Comparison of ENCODE assay signal across 10 cellular contexts in genomic region chr22:28904211-28904808, GRCh38. TPM values are rescaled to one million over a fixed set of nuclear protein-coding genes. Genes with fewer than 3 reads are reported as not detected.
DNase-seq lines count a peak whose midpoint lies in the region; ATAC-seq and TF ChIP-seq lines count a peak whose summit lies in the region.
"Had no signal": no experiment of that assay in that cellular context is flagged by ENCODE, and none has a peak within 500 bp of the region (broad histone marks: within the 10 kb centered on the region; RNA-seq: fewer than 3 reads in every experiment).

No MANE protein-coding gene starts in this region.

- H3K4me3 ChIP-seq in HUES64 (ENCODE audit: low read length) (no peak overlapping the region), endodermal cell (ENCODE audit: low read length) (no peak overlapping the region), subcutaneous abdominal adipose tissue (ENCODE audit: low read depth in 1 of 5, low read length in 5 of 5) (no peak overlapping the region)
- H3K4me3 ChIP-seq: PC-9 had no signal

- H3K27me3 ChIP-seq in HUES64 (ENCODE audit: insufficient read depth, low read length), result no peaks in the 10 kb centered on the region
- H3K27me3 ChIP-seq in endodermal cell (ENCODE audit: control insufficient read depth, insufficient read depth, low read length, poor library complexity, severe bottlenecking), result no peaks in the 10 kb centered on the region
- no peaks in the 10 kb centered on the region for H3K27me3 ChIP-seq in subcutaneous abdominal adipose tissue (ENCODE audit: control insufficient read depth in 5 of 5, insufficient read depth in 4 of 5, low read length in 5 of 5)

- TF ChIP-seq CTCF in endodermal cell (conservative IDR thresholded peaks at IDR 0.05), result no peak

- H3K4me1 Mint-ChIP-seq in endodermal cell (peaks cover 45% of the 10 kb centered on the region), T-helper 17 cell (peaks cover 12% of the 10 kb centered on the region)

- no peak overlapping the region for H3K27ac ChIP-seq in HUES64 (ENCODE audit: low read depth, low read length)
- H3K27ac ChIP-seq in endodermal cell (ENCODE audit: low read depth, low read length), result peak overlapping the region; percentile 15
- H3K27ac ChIP-seq in subcutaneous abdominal adipose tissue (ENCODE audit: low read depth, low read length), result peak overlapping the region; percentile 86
- H3K27ac ChIP-seq: PC-9 had no signal

- no peak for DNase-seq in endodermal cell
- peak; percentile 67 for DNase-seq in left kidney (ENCODE audit: low read depth, low spot score)
- DNase-seq in T-helper 17 cell, result no peak
- DNase-seq in SHP77 (lab: John Stamatoyannopoulos, UW), result no peak
- no peak for DNase-seq in C1 segment of cervical spinal cord (lab: John Stamatoyannopoulos, UW)
- DNase-seq: PC-9 had no signal

- WGBS in HUES64, result 80% methylated on average over 7 of the region's 7 CpGs
- WGBS in endodermal cell (ENCODE audit: insufficient coverage in 1 of 2, insufficient read length in 1 of 2), 2 experiments, result 84 to 87% methylated on average over 7 of the region's 7 CpGs

- H3K27ac Mint-ChIP-seq in endodermal cell (peak overlapping the region; percentile 85), T-helper 17 cell (no peak overlapping the region)
- H3K27ac Mint-ChIP-seq: activated naive CD8-positive, alpha-beta T cell had no signal

- ATAC-seq in HG03175 (IDR thresholded peaks at IDR 0.05; ENCODE audit: unreplicated experiment), result no peak
- ATAC-seq in T-helper 17 cell, result no peak

- no peak overlapping the region for H3K4me3 Mint-ChIP-seq in endodermal cell
- no peak overlapping the region for H3K4me3 Mint-ChIP-seq in T-helper 17 cell
- H3K4me3 Mint-ChIP-seq: activated naive CD8-positive, alpha-beta T cell had no signal

- H3K36me3 Mint-ChIP-seq in endodermal cell (ENCODE audit: low read depth), result peaks cover 5% of the 10 kb centered on the region
- H3K36me3 Mint-ChIP-seq in T-helper 17 cell (ENCODE audit: low read depth), result peaks cover 5% of the 10 kb centered on the region

- H3K4me1 ChIP-seq in HUES64 (ENCODE audit: insufficient read depth, low read length) (peaks cover 49% of the 10 kb centered on the region), endodermal cell (ENCODE audit: control insufficient read depth, insufficient read depth, low read length) (peaks cover 32% of the 10 kb centered on the region), subcutaneous abdominal adipose tissue (ENCODE audit: control insufficient read depth in 5 of 5, insufficient read depth in 5 of 5, low read length in 5 of 5) (peaks cover 6 to 34% (median 28%) of the 10 kb centered on the region in 5 donors)

- H3K9me3 Mint-ChIP-seq in endodermal cell, result no peaks in the 10 kb centered on the region

- peak overlapping the region; percentile 51 for H3K9ac ChIP-seq in HUES64 (ENCODE audit: low read depth, low read length)
- H3K9ac ChIP-seq in endodermal cell (ENCODE audit: extremely low read depth, low read length, poor library complexity, severe bottlenecking), result peak overlapping the region; percentile 2
- H3K9ac ChIP-seq in subcutaneous abdominal adipose tissue (ENCODE audit: low read length in 5 of 5), result peak overlapping the region in 2 of 5 donors; percentile 11 to 62

- no peaks in the 10 kb centered on the region for H3K9me3 ChIP-seq in HUES64 (ENCODE audit: insufficient read depth, low read depth, low read length)
- H3K9me3 ChIP-seq in endodermal cell (ENCODE audit: control insufficient read depth, low read length), result no peaks in the 10 kb centered on the region
- no peaks in the 10 kb centered on the region for H3K9me3 ChIP-seq in subcutaneous abdominal adipose tissue (ENCODE audit: control insufficient read depth in 5 of 5, low read length in 5 of 5)
- no peaks in the 10 kb centered on the region for H3K9me3 ChIP-seq in T-helper 17 cell (ENCODE audit: control insufficient read depth, low read length, poor library complexity, severe bottlenecking)

- H3K27me3 Mint-ChIP-seq in endodermal cell (ENCODE audit: insufficient read depth), result no peaks in the 10 kb centered on the region
- peaks cover 7% of the 10 kb centered on the region for H3K27me3 Mint-ChIP-seq in T-helper 17 cell

- H3K36me3 ChIP-seq in HUES64 (ENCODE audit: insufficient read depth, low read length) (no peaks in the 10 kb centered on the region), endodermal cell (ENCODE audit: control insufficient read depth, insufficient read depth, low read length) (no peaks in the 10 kb centered on the region), subcutaneous abdominal adipose tissue (ENCODE audit: control insufficient read depth in 5 of 5, insufficient read depth in 5 of 5, low read length in 5 of 5) (no peaks in the 10 kb centered on the region)

RNA-seq across cellular contexts. Expression of gene ZNRF3, which starts 20.9 kb away (rescaled TPM):
- 10.0 TPM for polyA plus RNA-seq in HUES64 (2013, experiment 1 of 2)
- 11.7 TPM for polyA plus RNA-seq in HUES64 (2013, experiment 2 of 2)
- total RNA-seq in endodermal cell (10 to 100 TPM; 15.8 to 19.8 TPM), T-helper 17 cell (under 1 TPM; 0.31 to 0.72 TPM)
- 35.8 TPM for polyA plus RNA-seq in endodermal cell (2013, experiment 1 of 2)
- polyA plus RNA-seq in endodermal cell (2013, experiment 2 of 2), result 29.9 TPM

Comparison
In these comparisons a context has a peak if more than half of its experiments do, and no peak if none do; other contexts are left out.
1. RNA of gene ZNRF3, which starts 20.9 kb away (total RNA-seq): 15.8 to 19.8 TPM in endodermal cell; 0.31 to 0.72 TPM in T-helper 17 cell; every median in the first group is over 4 times any median in the second.